ENCODE assay signal across 17 cellular contexts in the genomic region with DNA sequence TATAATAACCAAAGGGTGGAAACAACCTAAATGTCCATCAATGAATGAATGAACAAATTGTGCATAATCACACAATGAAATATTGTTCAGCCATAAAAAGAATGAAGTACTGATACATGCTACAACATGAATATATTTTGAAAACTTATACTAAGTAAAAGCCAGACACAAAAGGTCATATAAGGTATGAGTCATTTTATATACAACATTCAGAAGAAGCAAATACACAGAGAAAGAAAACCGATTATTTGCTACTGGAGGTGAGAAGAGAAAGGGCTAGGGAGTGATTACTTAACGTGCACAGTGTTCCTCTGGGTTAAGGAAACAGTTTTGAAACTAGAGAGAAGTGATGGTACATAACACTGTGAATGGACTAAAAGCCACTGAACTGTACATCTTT.
DNase-seq lines count a peak whose midpoint lies in the region; ATAC-seq, FAIRE-seq and TF ChIP-seq lines count a peak whose summit lies in the region.
"Had no signal": no experiment of that assay in that cellular context is flagged by ENCODE, and none has a peak within 500 bp of the region (broad histone marks: within the 10 kb centered on the region; RNA-seq: fewer than 3 reads in every experiment).

No MANE protein-coding gene starts in this region.

- H3K4me3 ChIP-seq in breast epithelium (no peak overlapping the region), fibroblast of villous mesenchyme (ENCODE audit: low read depth, low read length) (no peak overlapping the region)
- H3K4me3 ChIP-seq in CD8-positive, alpha-beta T cell (ENCODE audit: low read depth, low read length): no peak overlapping the region
- H3K4me3 ChIP-seq: GM23338 had no signal

- H3K27me3 ChIP-seq in breast epithelium: no peaks in the 10 kb centered on the region
- H3K27me3 ChIP-seq in CD8-positive, alpha-beta T cell (ENCODE audit: insufficient read depth, low read length): no peaks in the 10 kb centered on the region

- intact Hi-C loops in MCF 10A (cut with micrococcal nuclease) (no loop called here), breast epithelium (cut with DNase I; ENCODE audit: low total_unique reads) (no loop called here)
- intact Hi-C loops in CD8-positive, alpha-beta T cell (cut with DNase I, micrococcal nuclease): no loop called here

- H3K27me3 Mint-ChIP-seq in MCF 10A (ENCODE audit: insufficient read depth, unreplicated experiment): no peaks in the 10 kb centered on the region
- no peaks in the 10 kb centered on the region for H3K27me3 Mint-ChIP-seq in CD8-positive, alpha-beta T cell (ENCODE audit: low read depth)
- no peaks in the 10 kb centered on the region for H3K27me3 Mint-ChIP-seq in activated CD8-positive, alpha-beta T cell treated with anti-CD3 and anti-CD28 coated beads, Interleukin-2, amount 10 ng/mL, durations not matched to agents 7 days and 5 days (ENCODE audit: low read depth)

- TF ChIP-seq CTCF in MCF 10A (IDR thresholded peaks at IDR 0.05; ENCODE audit: unreplicated experiment): no peak
- no peak for TF ChIP-seq CTCF in breast epithelium (IDR thresholded peaks at IDR 0.05)
- TF ChIP-seq CTCF in fibroblast of villous mesenchyme (IDR thresholded peaks at IDR 0.05; ENCODE audit: insufficient read depth, low read depth, low read length): no peak
- no peak for TF ChIP-seq CTCF in CD8-positive, alpha-beta T cell (IDR thresholded peaks at IDR 0.05)

- peak; percentile 5 for FAIRE-seq in TTC549 (lab: Jason Lieb, UNC)

- no peak overlapping the region for H3K4me3 Mint-ChIP-seq in MCF 10A (ENCODE audit: unreplicated experiment)
- no peak overlapping the region for H3K4me3 Mint-ChIP-seq in CD8-positive, alpha-beta T cell
- no peak overlapping the region for H3K4me3 Mint-ChIP-seq in activated CD8-positive, alpha-beta T cell treated with anti-CD3 and anti-CD28 coated beads, Interleukin-2, amount 10 ng/mL, durations not matched to agents 7 days and 5 days
- H3K4me3 Mint-ChIP-seq: GM23338 had no signal

- peaks cover 4% of the 10 kb centered on the region for H3K36me3 ChIP-seq in breast epithelium
- peaks cover 15% of the 10 kb centered on the region for H3K36me3 ChIP-seq in CD8-positive, alpha-beta T cell (ENCODE audit: insufficient read depth, low read length)

- BruUV-seq in MCF 10A (replicated peaks; lab: Mats Ljungman, UMichigan): no TSS peak

- no peaks in the 10 kb centered on the region for H3K4me1 ChIP-seq in breast epithelium
- H3K4me1 ChIP-seq in CD8-positive, alpha-beta T cell (ENCODE audit: insufficient read depth, low read length): no peaks in the 10 kb centered on the region

- H3K4me1 Mint-ChIP-seq in MCF 10A (ENCODE audit: insufficient read depth, unreplicated experiment): peaks cover 10% of the 10 kb centered on the region
- H3K4me1 Mint-ChIP-seq in CD8-positive, alpha-beta T cell (ENCODE audit: low read depth): peaks cover 4% of the 10 kb centered on the region
- H3K4me1 Mint-ChIP-seq in activated CD8-positive, alpha-beta T cell treated with anti-CD3 and anti-CD28 coated beads, Interleukin-2, amount 10 ng/mL, durations not matched to agents 7 days and 5 days (ENCODE audit: low read depth): peaks cover 2% of the 10 kb centered on the region

- POLR2A ChIA-PET in MCF 10A (lab: Yijun Ruan, JAX): interaction anchor here (0.6 kb wide), 1 partner anchor 664 kb away, joined by 3 read pairs; no protein-coding TSS in a partner anchor
- POLR2A ChIA-PET in CD8-positive, alpha-beta T cell (lab: Charles Lee): no interaction called here
- POLR2A ChIA-PET in activated CD8-positive, alpha-beta T cell treated with anti-CD3 and anti-CD28 coated beads, Interleukin-2, amount 10 ng/mL, durations not matched to agents 7 days and 5 days (lab: Charles Lee): no interaction called here

- H3K36me3 Mint-ChIP-seq in MCF 10A (ENCODE audit: insufficient read depth, unreplicated experiment): peaks cover 58% of the 10 kb centered on the region
- H3K36me3 Mint-ChIP-seq in CD8-positive, alpha-beta T cell: peaks cover 82% of the 10 kb centered on the region
- H3K36me3 Mint-ChIP-seq in activated CD8-positive, alpha-beta T cell treated with anti-CD3 and anti-CD28 coated beads, Interleukin-2, amount 10 ng/mL, durations not matched to agents 7 days and 5 days (ENCODE audit: low read depth): peaks cover 63% of the 10 kb centered on the region

- H3K9me3 Mint-ChIP-seq in MCF 10A (ENCODE audit: unreplicated experiment): no peaks in the 10 kb centered on the region
- H3K9me3 Mint-ChIP-seq in CD8-positive, alpha-beta T cell: no peaks in the 10 kb centered on the region
- peaks cover 6% of the 10 kb centered on the region for H3K9me3 Mint-ChIP-seq in activated CD8-positive, alpha-beta T cell treated with anti-CD3 and anti-CD28 coated beads, Interleukin-2, amount 10 ng/mL, durations not matched to agents 7 days and 5 days (ENCODE audit: insufficient read depth)
- H3K9me3 Mint-ChIP-seq: GM23338 had no signal

- CTCF ChIA-PET in MCF 10A (lab: Yijun Ruan, JAX): interaction anchor here (0.6 kb wide), 1 partner anchor 385 kb away, joined by 3 read pairs; no protein-coding TSS in a partner anchor
- CTCF ChIA-PET in CD8-positive, alpha-beta T cell (lab: Charles Lee): no interaction called here
- CTCF ChIA-PET in activated CD8-positive, alpha-beta T cell treated with anti-CD3 and anti-CD28 coated beads, Interleukin-2, amount 10 ng/mL, durations not matched to agents 7 days and 5 days (lab: Charles Lee): no interaction called here

- ATAC-seq in CD8-positive, alpha-beta T cell: no peak
- ATAC-seq in activated CD8-positive, alpha-beta T cell treated with anti-CD3 and anti-CD28 coated beads, Interleukin-2, amount 10 ng/mL, durations not matched to agents 7 days and 5 days: no peak
- ATAC-seq in GM18511 (IDR thresholded peaks at IDR 0.05; ENCODE audit: unreplicated experiment): no peak
- ATAC-seq: GM23338, Right ventricle myocardium inferior, SK-N-SH treated with all-trans-retinoic acid at 6 μM for 48 hours had no signal

- peak overlapping the region; percentile 46 for H3K27ac Mint-ChIP-seq in MCF 10A (ENCODE audit: low read depth, unreplicated experiment)
- no peak overlapping the region for H3K27ac Mint-ChIP-seq in CD8-positive, alpha-beta T cell
- H3K27ac Mint-ChIP-seq in activated CD8-positive, alpha-beta T cell treated with anti-CD3 and anti-CD28 coated beads, Interleukin-2, amount 10 ng/mL, durations not matched to agents 7 days and 5 days: no peak overlapping the region
- H3K27ac Mint-ChIP-seq: GM23338 had no signal

- DNase-seq in MCF 10A (ENCODE audit: unreplicated experiment) (peak; percentile 30), breast epithelium (ENCODE audit: low spot score in 2 of 2) (no peak), fibroblast of villous mesenchyme (ENCODE audit: low read depth) (peak; percentile 20), hypothalamus (lab: John Stamatoyannopoulos, UW) (no peak)
- no peak for DNase-seq in CD8-positive, alpha-beta T cell
- no peak for DNase-seq in activated CD8-positive, alpha-beta T cell treated with anti-CD3 and anti-CD28 coated beads, Interleukin-2, amount 10 ng/mL, durations not matched to agents 7 days and 5 days
- DNase-seq: Calu3, DMS79 treated with DMSO at 0.1 percent for 48 hours, MM.1S, NCI-H1092 treated with DMSO at 0.1 percent for 48 hours, NCI-H2081 treated with DMSO at 0.1 percent for 48 hours, NCI-H510A had no signal

- no peak for TF ChIP-seq POLR2A in breast epithelium (IDR thresholded peaks at IDR 0.05)

- no peaks in the 10 kb centered on the region for H3K9me3 ChIP-seq in breast epithelium
- no peaks in the 10 kb centered on the region for H3K9me3 ChIP-seq in CD8-positive, alpha-beta T cell (ENCODE audit: low read length)

- H3K27ac ChIP-seq in breast epithelium: no peak overlapping the region
- H3K27ac ChIP-seq in CD8-positive, alpha-beta T cell (ENCODE audit: low read depth, low read length): no peak overlapping the region

Comparison
In these comparisons a context has a peak if more than half of its experiments do, and no peak if none do; other contexts are left out.
1. DNase-seq: peak in MCF 10A (single experiment) and fibroblast of villous mesenchyme (single experiment); none in breast epithelium (0 of 2), CD8-positive, alpha-beta T cell (0 of 7), hypothalamus (0 of 51) and activated CD8-positive, alpha-beta T cell treated with anti-CD3 and anti-CD28 coated beads, Interleukin-2, amount 10 ng/mL, durations not matched to agents 7 days and 5 days (single experiment).